ENCODE assay signal across 3 cellular contexts in genomic region chr12:96212456-96213375, GRCh38.
TF ChIP-seq lines count a peak whose summit lies in the region.

No MANE protein-coding gene starts in this region.

TF ChIP-seq in SK-N-SH, 30 proteins besides CTCF, POLR2A, EP300 and RAD21:
- TF ChIP-seq ELF1 (IDR thresholded peaks at IDR 0.05) (no peak), MEF2A (IDR thresholded peaks at IDR 0.05; ENCODE audit: borderline replicate concordance, low read depth) (no peak), CHD2 (IDR thresholded peaks at IDR 0.05; ENCODE audit: low read length, partially characterized antibody) (no peak), GATA2 (CRISPR knock-in tag; IDR thresholded peaks at IDR 0.05) (no peak), SMC3 (IDR thresholded peaks at IDR 0.05; ENCODE audit: low read depth, low read length) (no peak), SIN3A (IDR thresholded peaks at IDR 0.05; ENCODE audit: borderline replicate concordance, low read depth, low read length) (no peak), POLR2AphosphoS5 (IDR thresholded peaks at IDR 0.05; ENCODE audit: low read depth, low read length) (no peak), TAF1 (IDR thresholded peaks at IDR 0.05; ENCODE audit: borderline replicate concordance, low read depth, low read length) (no peak)
- TF ChIP-seq, protein P1, sequence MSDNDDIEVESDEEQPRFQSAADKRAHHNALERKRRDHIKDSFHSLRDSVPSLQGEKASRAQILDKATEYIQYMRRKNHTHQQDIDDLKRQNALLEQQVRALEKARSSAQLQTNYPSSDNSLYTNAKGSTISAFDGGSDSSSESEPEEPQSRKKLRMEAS (IDR thresholded peaks at IDR 0.05; ENCODE audit: low read depth), result no peak
- TF ChIP-seq, protein P2, sequence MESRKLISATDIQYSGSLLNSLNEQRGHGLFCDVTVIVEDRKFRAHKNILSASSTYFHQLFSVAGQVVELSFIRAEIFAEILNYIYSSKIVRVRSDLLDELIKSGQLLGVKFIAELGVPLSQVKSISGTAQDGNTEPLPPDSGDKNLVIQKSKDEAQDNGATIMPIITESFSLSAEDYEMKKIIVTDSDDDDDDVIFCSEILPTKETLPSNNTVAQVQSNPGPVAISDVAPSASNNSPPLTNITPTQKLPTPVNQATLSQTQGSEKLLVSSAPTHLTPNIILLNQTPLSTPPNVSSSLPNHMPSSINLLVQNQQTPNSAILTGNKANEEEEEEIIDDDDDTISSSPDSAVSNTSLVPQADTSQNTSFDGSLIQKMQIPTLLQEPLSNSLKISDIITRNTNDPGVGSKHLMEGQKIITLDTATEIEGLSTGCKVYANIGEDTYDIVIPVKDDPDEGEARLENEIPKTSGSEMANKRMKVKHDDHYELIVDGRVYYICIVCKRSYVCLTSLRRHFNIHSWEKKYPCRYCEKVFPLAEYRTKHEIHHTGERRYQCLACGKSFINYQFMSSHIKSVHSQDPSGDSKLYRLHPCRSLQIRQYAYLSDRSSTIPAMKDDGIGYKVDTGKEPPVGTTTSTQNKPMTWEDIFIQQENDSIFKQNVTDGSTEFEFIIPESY (IDR thresholded peaks at IDR 0.05; ENCODE audit: borderline replicate concordance, low read depth), result no peak

TF ChIP-seq in SK-N-SH treated with all-trans-retinoic acid at 6 μM for 48 hours, 23 proteins besides CTCF, POLR2A, EP300 and RAD21:
- TF ChIP-seq TCF4 (CRISPR knock-in tag; IDR thresholded peaks at IDR 0.05; ENCODE audit: borderline replicate concordance), result no peak
- TF ChIP-seq ZFP3 (CRISPR knock-in tag; IDR thresholded peaks at IDR 0.05), result no peak
- TF ChIP-seq POU6F1 (CRISPR knock-in tag; IDR thresholded peaks at IDR 0.05; ENCODE audit: borderline replicate concordance, low read depth), result no peak
- TF ChIP-seq, protein P3, sequence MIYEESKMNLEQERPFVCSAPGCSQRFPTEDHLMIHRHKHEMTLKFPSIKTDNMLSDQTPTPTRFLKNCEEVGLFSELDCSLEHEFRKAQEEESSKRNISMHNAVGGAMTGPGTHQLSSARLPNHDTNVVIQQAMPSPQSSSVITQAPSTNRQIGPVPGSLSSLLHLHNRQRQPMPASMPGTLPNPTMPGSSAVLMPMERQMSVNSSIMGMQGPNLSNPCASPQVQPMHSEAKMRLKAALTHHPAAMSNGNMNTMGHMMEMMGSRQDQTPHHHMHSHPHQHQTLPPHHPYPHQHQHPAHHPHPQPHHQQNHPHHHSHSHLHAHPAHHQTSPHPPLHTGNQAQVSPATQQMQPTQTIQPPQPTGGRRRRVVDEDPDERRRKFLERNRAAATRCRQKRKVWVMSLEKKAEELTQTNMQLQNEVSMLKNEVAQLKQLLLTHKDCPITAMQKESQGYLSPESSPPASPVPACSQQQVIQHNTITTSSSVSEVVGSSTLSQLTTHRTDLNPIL (CRISPR knock-in tag; IDR thresholded peaks at IDR 0.05; ENCODE audit: low read depth), result no peak
- TF ChIP-seq TOX (CRISPR knock-in tag; IDR thresholded peaks at IDR 0.05; ENCODE audit: borderline replicate concordance), result no peak

TF ChIP-seq in HepG2, 621 proteins besides CTCF, POLR2A, EP300 and RAD21:
- TF ChIP-seq ZNF124 (CRISPR knock-in tag; IDR thresholded peaks at IDR 0.05) (no peak), MIER3 (CRISPR knock-in tag; IDR thresholded peaks at IDR 0.05; ENCODE audit: borderline replicate concordance) (no peak), GZF1 (CRISPR knock-in tag; IDR thresholded peaks at IDR 0.05) (no peak), ZNF207 (IDR thresholded peaks at IDR 0.05; ENCODE audit: borderline replicate concordance) (no peak), MXI1 (IDR thresholded peaks at IDR 0.05; ENCODE audit: borderline replicate concordance, low read depth, low read length) (no peak), ZNF350 (CRISPR knock-in tag; IDR thresholded peaks at IDR 0.05; ENCODE audit: borderline replicate concordance, low read depth) (no peak), FOXK2 (IDR thresholded peaks at IDR 0.05) (no peak), TERF1 (CRISPR knock-in tag; IDR thresholded peaks at IDR 0.05) (no peak), PAWR (CRISPR knock-in tag; IDR thresholded peaks at IDR 0.05; ENCODE audit: borderline replicate concordance) (no peak), CCDC6 (CRISPR knock-in tag; IDR thresholded peaks at IDR 0.05) (no peak), ATRX (CRISPR knock-in tag; IDR thresholded peaks at IDR 0.05; ENCODE audit: borderline replicate concordance) (no peak), MXD4 (CRISPR knock-in tag; IDR thresholded peaks at IDR 0.05) (no peak), PHB2 (IDR thresholded peaks at IDR 0.05; ENCODE audit: partially characterized antibody) (no peak), ZNF431 (CRISPR knock-in tag; IDR thresholded peaks at IDR 0.05; ENCODE audit: borderline replicate concordance, low read depth) (no peak), ZFY (CRISPR knock-in tag; IDR thresholded peaks at IDR 0.05) (no peak), RERE (CRISPR knock-in tag; IDR thresholded peaks at IDR 0.05; ENCODE audit: low read depth) (no peak), ZNF572 (CRISPR knock-in tag; IDR thresholded peaks at IDR 0.05) (no peak), ZNF317 (CRISPR knock-in tag; IDR thresholded peaks at IDR 0.05) (no peak)
- TF ChIP-seq, protein P4, sequence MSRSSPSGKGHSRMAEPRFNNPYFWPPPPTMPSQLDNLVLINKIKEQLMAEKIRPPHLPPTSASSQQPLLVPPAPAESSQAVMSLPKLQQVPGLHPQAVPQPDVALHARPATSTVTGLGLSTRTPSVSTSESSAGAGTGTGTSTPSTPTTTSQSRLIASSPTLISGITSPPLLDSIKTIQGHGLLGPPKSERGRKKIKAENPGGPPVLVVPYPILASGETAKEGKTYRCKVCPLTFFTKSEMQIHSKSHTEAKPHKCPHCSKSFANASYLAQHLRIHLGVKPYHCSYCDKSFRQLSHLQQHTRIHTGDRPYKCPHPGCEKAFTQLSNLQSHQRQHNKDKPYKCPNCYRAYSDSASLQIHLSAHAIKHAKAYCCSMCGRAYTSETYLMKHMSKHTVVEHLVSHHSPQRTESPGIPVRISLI (CRISPR knock-in tag; IDR thresholded peaks at IDR 0.05; ENCODE audit: borderline replicate concordance), result no peak
- TF ChIP-seq, protein P2 (CRISPR knock-in tag; IDR thresholded peaks at IDR 0.05), result no peak
